ENCODE assay signal across 27 cellular contexts in the genomic region with DNA sequence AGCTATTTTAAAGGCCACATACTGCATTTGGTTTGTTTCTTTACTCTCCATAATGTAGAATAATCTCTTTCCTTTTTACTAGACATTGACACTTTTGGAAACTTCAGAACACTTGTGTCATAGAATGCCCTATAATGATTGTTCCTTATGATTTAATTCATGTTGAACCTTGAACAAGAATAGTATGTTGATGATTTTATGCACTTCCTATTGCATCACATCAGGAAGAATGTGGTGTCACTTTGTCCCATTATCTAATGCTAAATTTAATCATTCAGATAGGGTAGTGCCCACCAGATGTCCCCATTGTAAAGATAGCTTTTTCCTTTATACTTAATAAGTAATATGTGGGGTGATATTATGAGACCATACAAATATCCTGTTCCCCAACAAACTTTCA. TPM values are rescaled to one million over a fixed set of nuclear protein-coding genes. Genes with fewer than 3 reads are reported as not detected.
"Had no signal": no experiment of that assay in that cellular context is flagged by ENCODE, and none has a peak within 500 bp of the region (broad histone marks: within the 10 kb centered on the region; RNA-seq: fewer than 3 reads in every experiment).

No MANE protein-coding gene starts in this region.

- H3K27ac Mint-ChIP-seq: activated CD8-positive, alpha-beta T cell treated with anti-CD3 and anti-CD28 coated beads, Interleukin-2, amount 10 ng/mL, durations not matched to agents 7 days and 5 days; activated naive CD8-positive, alpha-beta T cell treated with anti-CD3 and anti-CD28 coated beads, Interleukin-2, amount 10 ng/mL, durations not matched to agents 7 days and 5 days; T-helper 1 cell treated with Interleukin-12 subunit alpha and Interleukin-12 subunit beta and Interleukin-4 antibody, amounts not matched to agents 30 μg/mL and 1 μg/mL, for 36 hours had no signal

- DNase-seq: activated CD4-positive, alpha-beta T cell treated with anti-CD3 and anti-CD28 coated beads for 4 hours; activated CD8-positive, alpha-beta memory T cell treated with anti-CD3 and anti-CD28 coated beads, Interleukin-2, amount 50 U/mL, for 48 hours; activated CD8-positive, alpha-beta T cell treated with anti-CD3 and anti-CD28 coated beads, Interleukin-2, amount 10 ng/mL, durations not matched to agents 7 days and 5 days; activated naive CD4-positive, alpha-beta T cell treated with anti-CD3 and anti-CD28 coated beads, Interleukin-2, amount 50 U/mL, for 16 hours; activated naive CD8-positive, alpha-beta T cell treated with anti-CD3 and anti-CD28 coated beads, Interleukin-2, amount 10 ng/mL, durations not matched to agents 7 days and 5 days; activated T-cell treated with anti-CD3 and anti-CD28 coated beads, Interleukin-2, amount 50 U/mL, for 1 hour; adrenal gland; anterior cingulate cortex; cerebellar nuclear complex; MG63; NCI-H1105 treated with DMSO at 0.1 percent for 48 hours; NCI-H1436 treated with DMSO at 0.1 percent for 48 hours; NCI-H187; NCI-H2081; NCI-H446; NCI-H524; Right ventricle myocardium superior; SJCRH30; SK-N-SH; SW 1271; T1000 had no signal

- H3K4me1 ChIP-seq: adrenal gland, SJCRH30 had no signal

- H3K27ac ChIP-seq: adrenal gland, KMS-11, RWPE1, SJCRH30 had no signal

- H3K36me3 Mint-ChIP-seq: activated naive CD8-positive, alpha-beta T cell treated with anti-CD3 and anti-CD28 coated beads, Interleukin-2, amount 10 ng/mL, durations not matched to agents 7 days and 5 days had no signal

- ATAC-seq: activated CD4-positive, CD25-positive, alpha-beta regulatory T cell treated with anti-CD3 and anti-CD28 coated beads, Interleukin-2, amount 50 U/mL, for 24 hours; activated CD8-positive, alpha-beta T cell treated with anti-CD3 and anti-CD28 coated beads, Interleukin-2, amount 10 ng/mL, durations not matched to agents 7 days and 5 days; Panc1 had no signal

- H3K27me3 ChIP-seq: adrenal gland, MG63, SJCRH30 had no signal

- H3K4me1 Mint-ChIP-seq: activated naive CD8-positive, alpha-beta T cell treated with anti-CD3 and anti-CD28 coated beads, Interleukin-2, amount 10 ng/mL, durations not matched to agents 7 days and 5 days had no signal

- H3K4me3 Mint-ChIP-seq: activated CD8-positive, alpha-beta T cell treated with anti-CD3 and anti-CD28 coated beads, Interleukin-2, amount 10 ng/mL, durations not matched to agents 7 days and 5 days; activated naive CD8-positive, alpha-beta T cell treated with anti-CD3 and anti-CD28 coated beads, Interleukin-2, amount 10 ng/mL, durations not matched to agents 7 days and 5 days; T-helper 1 cell treated with Interleukin-12 subunit alpha and Interleukin-12 subunit beta and Interleukin-4 antibody, amounts not matched to agents 30 μg/mL and 1 μg/mL, for 36 hours had no signal

RNA-seq across cellular contexts. Expression of gene DEPDC1B, which starts 19.4 kb away (rescaled TPM):
- total RNA-seq: cardiac septum had no signal
